1 cellular context compared by ENCODE assay signal in genomic region chr1:27830621-27831424, GRCh38.
A peak's percentile ranks its signal among the peaks of the same experiment; 100 is the strongest.
TF ChIP-seq lines count a peak whose summit lies in the region.

Gene PPP1R8, plus strand, starts transcription at chr1:27830782. Its CDS starts 54 bp downstream, at chr1:27830836.

TF ChIP-seq in K562, 482 proteins besides CTCF, POLR2A, EP300 and RAD21 (continued from another document and continues in another):
- 0 out of 4 replicates have a peak, but pooled peaks have one; percentile 10 to 51 for TF ChIP-seq UBTF (IDR thresholded peaks at IDR 0.05; ENCODE audit: borderline replicate concordance in 1 of 2, low read depth in 2 of 2, low read length in 2 of 2)
- no peak for TF ChIP-seq ZNF699 (CRISPR knock-in tag; IDR thresholded peaks at IDR 0.05; ENCODE audit: insufficient replicate concordance)
- TF ChIP-seq PHF20 (IDR thresholded peaks at IDR 0.05; ENCODE audit: partially characterized antibody) = peak; percentile 84
- TF ChIP-seq C11orf30 (IDR thresholded peaks at IDR 0.05; ENCODE audit: low read depth) = peak; percentile 84
- peak; percentile 46 to 72; a peak in 3 of 4 replicates for TF ChIP-seq MNT (conservative IDR thresholded peaks at IDR 0.05)
- TF ChIP-seq MCM5 (IDR thresholded peaks at IDR 0.05; ENCODE audit: low read depth) = no peak
- TF ChIP-seq ARID1B (IDR thresholded peaks at IDR 0.05) = no peak
- peak; percentile 3 for TF ChIP-seq BRD9 (IDR thresholded peaks at IDR 0.05; ENCODE audit: low read depth, partially characterized antibody)
- no peak for TF ChIP-seq ARID3B (CRISPR knock-in tag; IDR thresholded peaks at IDR 0.05; ENCODE audit: borderline replicate concordance)
- no peak for TF ChIP-seq PRMT5 (CRISPR knock-in tag; IDR thresholded peaks at IDR 0.05)
- TF ChIP-seq WHSC1 (IDR thresholded peaks at IDR 0.05; ENCODE audit: low read length) = no peak
- no peak for TF ChIP-seq ZNF507 (tag; conservative IDR thresholded peaks at IDR 0.05)
- no peak for TF ChIP-seq SAFB2 (IDR thresholded peaks at IDR 0.05; ENCODE audit: borderline replicate concordance, low read depth, low read length, severe bottlenecking)
- no peak for TF ChIP-seq ZBTB49 (CRISPR knock-in tag; IDR thresholded peaks at IDR 0.05; ENCODE audit: borderline replicate concordance)
- no peak for TF ChIP-seq NR2C1 (IDR thresholded peaks at IDR 0.05)
- 0 out of 2 replicates have a peak, but pooled peaks have one; percentile 8 for TF ChIP-seq NR2C1 (tag; IDR thresholded peaks at IDR 0.05)
- TF ChIP-seq ZNF408 (CRISPR knock-in tag; IDR thresholded peaks at IDR 0.05; ENCODE audit: low read depth) = no peak
- TF ChIP-seq ZBTB9 (CRISPR knock-in tag; IDR thresholded peaks at IDR 0.05) = no peak
- no peak for TF ChIP-seq CLOCK (CRISPR knock-in tag; IDR thresholded peaks at IDR 0.05; ENCODE audit: borderline replicate concordance)
- peak; percentile 30; the same call in 1 of the 2 replicates for TF ChIP-seq CC2D1A (IDR thresholded peaks at IDR 0.05)
- TF ChIP-seq MITF (IDR thresholded peaks at IDR 0.05) = no peak
- peak; percentile 98 for TF ChIP-seq ZFX (CRISPR knock-in tag; IDR thresholded peaks at IDR 0.05)
- TF ChIP-seq TAF7 (tag; IDR thresholded peaks at IDR 0.05) = peak; percentile 99
- peak; percentile 89 for TF ChIP-seq RB1 (IDR thresholded peaks at IDR 0.05; ENCODE audit: low read depth)
- no peak for TF ChIP-seq TAL1 (IDR thresholded peaks at IDR 0.05)
- no peak for TF ChIP-seq ASH1L (IDR thresholded peaks at IDR 0.05; ENCODE audit: borderline replicate concordance, low read depth, partially characterized antibody)
- peak; percentile 68 for TF ChIP-seq ATF7 (IDR thresholded peaks at IDR 0.05)
- peak; percentile 74; the same call in 1 of the 2 replicates for TF ChIP-seq E2F4 (CRISPR knock-in tag; IDR thresholded peaks at IDR 0.05; ENCODE audit: low read depth)
- TF ChIP-seq SMC3 (conservative IDR thresholded peaks at IDR 0.05; ENCODE audit: insufficient read depth, low read depth, low read length) = no peak
- peak; percentile 52; the same call in 1 of the 2 replicates for TF ChIP-seq MAX (CRISPR knock-in tag; IDR thresholded peaks at IDR 0.05)
- TF ChIP-seq POLR2AphosphoS5 (IDR thresholded peaks at IDR 0.05; ENCODE audit: control insufficient read depth, insufficient read depth, low read depth, low read length) = peak; percentile 97
- TF ChIP-seq L3MBTL2 (IDR thresholded peaks at IDR 0.05) = no peak
- no peak for TF ChIP-seq TEAD2 (tag; IDR thresholded peaks at IDR 0.05)
- TF ChIP-seq ZNF592 (IDR thresholded peaks at IDR 0.05) = no peak
- TF ChIP-seq GATA2 (CRISPR knock-in tag; IDR thresholded peaks at IDR 0.05) = no peak
- peak; percentile 97 for TF ChIP-seq TBP (optimal IDR thresholded peaks at IDR 0.05; ENCODE audit: low read depth, low read length)
- TF ChIP-seq ZBTB43 (CRISPR knock-in tag; IDR thresholded peaks at IDR 0.05) = peak; percentile 64
- TF ChIP-seq KLF13 (tag; IDR thresholded peaks at IDR 0.05; ENCODE audit: borderline replicate concordance, low read depth) = no peak
- TF ChIP-seq ETV6 (IDR thresholded peaks at IDR 0.05; ENCODE audit: borderline replicate concordance in 1 of 2, low read depth in 2 of 2, low read length in 1 of 2) = no peak
- TF ChIP-seq ETV6 (CRISPR knock-in tag; IDR thresholded peaks at IDR 0.05; ENCODE audit: borderline replicate concordance) = no peak
- TF ChIP-seq RUNX1 (IDR thresholded peaks at IDR 0.05; ENCODE audit: low read depth) = no peak
